ENCODE assay signal across 1 cellular context in the genomic region with DNA sequence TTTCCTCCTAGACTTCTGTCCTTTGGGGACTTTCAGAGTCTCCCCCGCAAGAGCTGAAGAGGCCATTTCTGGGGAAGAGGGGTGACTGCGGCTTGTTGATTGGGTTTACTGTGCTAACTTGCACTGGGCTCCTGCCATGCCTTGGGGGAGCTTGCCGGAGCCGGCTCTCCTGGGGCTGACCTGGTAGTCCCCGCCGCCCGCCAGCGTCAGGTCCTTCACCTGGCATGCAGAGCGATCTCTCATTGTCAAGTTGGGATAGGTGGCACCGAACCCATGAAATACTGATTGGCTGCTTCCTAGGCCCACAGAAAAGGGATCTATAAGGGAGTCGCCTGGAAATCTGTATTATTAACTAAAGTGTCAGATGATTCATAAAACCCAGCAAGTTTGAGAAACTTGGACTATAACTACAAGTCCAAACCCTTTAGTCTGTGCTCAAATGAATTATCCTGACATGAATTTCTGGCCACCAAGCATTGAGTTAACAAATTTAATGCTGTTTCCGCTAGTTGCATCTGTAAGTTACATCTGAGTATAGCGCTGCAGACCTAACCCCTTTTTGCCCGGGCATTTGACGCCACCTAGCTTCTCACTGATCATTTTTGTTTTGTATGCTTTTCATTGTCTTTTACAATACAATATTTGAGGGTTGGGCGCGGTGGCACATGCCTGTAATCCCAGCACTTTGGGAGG.
A peak's percentile ranks its signal among the peaks of the same experiment; 100 is the strongest.
TF ChIP-seq lines count a peak whose summit lies in the region.

No MANE protein-coding gene starts in this region.

TF ChIP-seq in H1, 55 proteins besides CTCF, POLR2A, EP300 and RAD21:
- TF ChIP-seq YY1 (IDR thresholded peaks at IDR 0.05; ENCODE audit: low read depth, low read length) (0 out of 2 replicates have a peak, but pooled peaks have one; percentile 9), POLR2AphosphoS5 (IDR thresholded peaks at IDR 0.05; ENCODE audit: low read depth, low read length) (no peak), PHF8 (conservative IDR thresholded peaks at IDR 0.05; ENCODE audit: low read depth, low read length) (peak; percentile 46; the same call in 1 of the 2 replicates), ASH2L (IDR thresholded peaks at IDR 0.05; ENCODE audit: low read length) (peak; percentile 64), TAF7 (optimal IDR thresholded peaks at IDR 0.05; ENCODE audit: borderline replicate concordance, low read depth, low read length) (peak; percentile 27)
